In genomic region chr17:19724501-19725420, GRCh38 we compare ENCODE assay signal across 8 cellular contexts. TPM values are rescaled to one million over a fixed set of nuclear protein-coding genes. Genes with fewer than 3 reads are reported as not detected.
DNase-seq lines count a peak whose midpoint lies in the region; ATAC-seq and TF ChIP-seq lines count a peak whose summit lies in the region.

No MANE protein-coding gene starts in this region.

- intact Hi-C loops in sigmoid colon (cut with DNase I) = loop anchor here (5.0 kb wide), 1 partner anchor 217 kb away; no protein-coding TSS in a partner anchor

- TF ChIP-seq CTCF in HL-60 (IDR thresholded peaks at IDR 0.05; ENCODE audit: insufficient read depth, low read length) = no peak
- no peak for TF ChIP-seq CTCF in fibroblast of mammary gland (conservative IDR thresholded peaks at IDR 0.05; ENCODE audit: control insufficient read depth, insufficient read depth, low read depth, low read length)
- TF ChIP-seq CTCF in sigmoid colon (IDR thresholded peaks at IDR 0.05) = no peak
- no peak for TF ChIP-seq CTCF in GM13977 (IDR thresholded peaks at IDR 0.05; ENCODE audit: extremely low read depth, insufficient read depth, missing control alignments)

- in situ Hi-C loops in GM13977 (cut with MboI; ENCODE audit: low pct_unique_long_range_greater_than_20kb, low sequenced_read_pairs, unreplicated experiment) = loop anchor here (25.0 kb wide), 1 partner anchor 112 kb away; no protein-coding TSS in a partner anchor

- H3K4me3 ChIP-seq in HL-60 (replicated peaks; ENCODE audit: insufficient read depth, low read length) (peak overlapping the region; percentile 23; the same call in 1 of the 2 replicates), fibroblast of mammary gland (ENCODE audit: control insufficient read depth, low read depth, low read length) (no peak overlapping the region), sigmoid colon (peak overlapping the region in 3 of 4 donors; percentile 39 to 51 (median 44))

- TF ChIP-seq POLR2A in sigmoid colon (IDR thresholded peaks at IDR 0.05) = no peak

- H3K27ac ChIP-seq in HL-60 (replicated peaks) (peak overlapping the region; percentile 74), sigmoid colon (peak overlapping the region; percentile 58 to 93 (median 69))

- ATAC-seq in HG03175 (IDR thresholded peaks at IDR 0.05; ENCODE audit: unreplicated experiment) (no peak), HG02973 (IDR thresholded peaks at IDR 0.05; ENCODE audit: unreplicated experiment) (no peak)

- H3K4me1 ChIP-seq in sigmoid colon = peaks cover 0 to 44% (median 35%) of the 10 kb centered on the region in 4 donors

- no peak for TF ChIP-seq EP300 in sigmoid colon (IDR thresholded peaks at IDR 0.05)

- no peaks in the 10 kb centered on the region for H3K36me3 ChIP-seq in sigmoid colon

- H3K27me3 ChIP-seq in HL-60 (ENCODE audit: insufficient read depth, poor library complexity, severe bottlenecking) = no peaks in the 10 kb centered on the region
- H3K27me3 ChIP-seq in sigmoid colon = no peaks in the 10 kb centered on the region

- H3K9me3 ChIP-seq in sigmoid colon = no peaks in the 10 kb centered on the region

- WGBS in sigmoid colon, 2 donors = 27 to 45% methylated on average over 55 of the region's 55 CpGs

- DNase-seq in HL-60 (ENCODE audit: low read depth in 1 of 2, low spot score in 1 of 2) (peak; percentile 57 to 78), fibroblast of mammary gland (ENCODE audit: low read depth) (peak; percentile 8), sigmoid colon (peak; percentile 85), GM13977 (ENCODE audit: low spot score) (no peak), NCI-H748 (lab: John Stamatoyannopoulos, UW; ENCODE audit: unreplicated experiment) (no peak)
- peak; percentile 45 for DNase-seq in activated CD8-positive, alpha-beta memory T cell treated with anti-CD3 and anti-CD28 coated beads, Interleukin-2, amount 50 U/mL, for 4 hours

RNA-seq across cellular contexts. Expression of gene SLC47A2, which starts 8.4 kb away (rescaled TPM):
- not detected for total RNA-seq in sigmoid colon
- polyA plus RNA-seq in sigmoid colon = under 1 TPM; 0.35 to 0.60 (median 0.46) TPM

RNA-seq across cellular contexts. Expression of gene ALDH3A1, which starts 23.3 kb away (rescaled TPM):
- 1 to 10 TPM in 1 of 4 donors, under 1 TPM in 3; 0.16 to 1.1 (median 0.56) TPM for total RNA-seq in sigmoid colon
- 1 to 10 TPM; 1.7 to 6.0 (median 3.0) TPM for polyA plus RNA-seq in sigmoid colon

Comparison
In these comparisons a context has a peak if more than half of its experiments do, and no peak if none do; other contexts are left out.
1. DNase-seq: peak in HL-60 (2 of 2), activated CD8-positive, alpha-beta memory T cell treated with anti-CD3 and anti-CD28 coated beads, Interleukin-2, amount 50 U/mL, for 4 hours (single experiment), fibroblast of mammary gland (single experiment) and sigmoid colon (single experiment); none in GM13977 (single experiment) and NCI-H748 (single experiment).